ENCODE assay signal across 22 cellular contexts in genomic region chr17:57644311-57644710, GRCh38.
"Had no signal": no experiment of that assay in that cellular context is flagged by ENCODE, and none has a peak within 500 bp of the region (broad histone marks: within the 10 kb centered on the region; RNA-seq: fewer than 3 reads in every experiment).

No MANE protein-coding gene starts in this region.

- H3K4me1 Mint-ChIP-seq: stimulated activated memory B cell treated with anti-CD40 and anti-IgM and Interleukin-4, amounts not matched to agents 10 μg/mL and 1 μg/mL and 100 μg/mL, for 72 hours had no signal

- H3K27ac ChIP-seq: ascending aorta, breast epithelium, esophagus muscularis mucosa, gastroesophageal sphincter, heart right ventricle, pancreas, sigmoid colon, thyroid gland had no signal

- H3K4me1 ChIP-seq: ascending aorta, breast epithelium, esophagus muscularis mucosa, gastroesophageal sphincter, heart right ventricle, pancreas, sigmoid colon had no signal

- H3K4me3 Mint-ChIP-seq: activated CD4-positive, alpha-beta memory T cell treated with anti-CD3 and anti-CD28 coated beads, Interleukin-2, amount 10 ng/mL, durations not matched to agents 7 days and 5 days; activated CD4-positive, alpha-beta T cell treated with anti-CD3 and anti-CD28 coated beads for 36 hours; activated naive CD4-positive, alpha-beta T cell treated with anti-CD3 and anti-CD28 coated beads, Interleukin-2, amount 50 U/mL, for 24 hours; activated T-cell treated with anti-CD3 and anti-CD28 coated beads, Interleukin-2, amount 50 U/mL, for 72 hours; dendritic cell treated with granulocyte-macrophage colony-stimulating factor and Interleukin-4, amounts not matched to agents 40 ng/mL and 50 ng/mL, for 4 days; stimulated activated memory B cell treated with anti-CD40 and anti-IgM and Interleukin-4, amounts not matched to agents 10 μg/mL and 1 μg/mL and 100 μg/mL, for 72 hours; WTC11 had no signal

- H3K4me3 ChIP-seq: ascending aorta, breast epithelium, esophagus muscularis mucosa, gastroesophageal sphincter, heart right ventricle, pancreas, sigmoid colon, thyroid gland had no signal

- H3K9me3 ChIP-seq: ascending aorta, breast epithelium, esophagus muscularis mucosa, gastroesophageal sphincter, heart right ventricle, pancreas, sigmoid colon, thyroid gland had no signal

- H3K27me3 Mint-ChIP-seq: activated CD4-positive, alpha-beta memory T cell treated with anti-CD3 and anti-CD28 coated beads, Interleukin-2, amount 10 ng/mL, durations not matched to agents 7 days and 5 days; activated CD4-positive, alpha-beta T cell treated with anti-CD3 and anti-CD28 coated beads for 36 hours; activated naive CD4-positive, alpha-beta T cell treated with anti-CD3 and anti-CD28 coated beads, Interleukin-2, amount 50 U/mL, for 24 hours; dendritic cell treated with granulocyte-macrophage colony-stimulating factor and Interleukin-4, amounts not matched to agents 40 ng/mL and 50 ng/mL, for 4 days; stimulated activated memory B cell treated with anti-CD40 and anti-IgM and Interleukin-4, amounts not matched to agents 10 μg/mL and 1 μg/mL and 100 μg/mL, for 72 hours had no signal

- ATAC-seq: activated CD4-positive, alpha-beta T cell treated with anti-CD3 and anti-CD28 coated beads for 36 hours; activated T-cell treated with anti-CD3 and anti-CD28 coated beads, Interleukin-2, amount 50 U/mL, for 72 hours; gastroesophageal sphincter; heart right ventricle; left ventricle myocardium superior; pancreas; stimulated activated memory B cell treated with anti-CD40 and anti-IgM and Interleukin-4, amounts not matched to agents 10 μg/mL and 1 μg/mL and 100 μg/mL, for 72 hours; WTC11 had no signal

- H3K9me3 Mint-ChIP-seq: activated CD4-positive, alpha-beta memory T cell treated with anti-CD3 and anti-CD28 coated beads, Interleukin-2, amount 10 ng/mL, durations not matched to agents 7 days and 5 days; activated naive CD4-positive, alpha-beta T cell treated with anti-CD3 and anti-CD28 coated beads, Interleukin-2, amount 50 U/mL, for 24 hours; activated T-cell treated with anti-CD3 and anti-CD28 coated beads, Interleukin-2, amount 50 U/mL, for 72 hours; dendritic cell treated with granulocyte-macrophage colony-stimulating factor and Interleukin-4, amounts not matched to agents 40 ng/mL and 50 ng/mL, for 4 days; stimulated activated memory B cell treated with anti-CD40 and anti-IgM and Interleukin-4, amounts not matched to agents 10 μg/mL and 1 μg/mL and 100 μg/mL, for 72 hours; WTC11 had no signal

- H3K27ac Mint-ChIP-seq: activated CD4-positive, alpha-beta memory T cell treated with anti-CD3 and anti-CD28 coated beads, Interleukin-2, amount 10 ng/mL, durations not matched to agents 7 days and 5 days; activated CD4-positive, alpha-beta T cell treated with anti-CD3 and anti-CD28 coated beads for 36 hours; activated naive CD4-positive, alpha-beta T cell treated with anti-CD3 and anti-CD28 coated beads, Interleukin-2, amount 50 U/mL, for 24 hours; activated T-cell treated with anti-CD3 and anti-CD28 coated beads, Interleukin-2, amount 50 U/mL, for 72 hours; dendritic cell treated with granulocyte-macrophage colony-stimulating factor and Interleukin-4, amounts not matched to agents 40 ng/mL and 50 ng/mL, for 4 days; stimulated activated memory B cell treated with anti-CD40 and anti-IgM and Interleukin-4, amounts not matched to agents 10 μg/mL and 1 μg/mL and 100 μg/mL, for 72 hours; WTC11 had no signal

- FAIRE-seq: endothelial cell of umbilical vein, pancreas had no signal

- H3K36me3 Mint-ChIP-seq: WTC11 had no signal

- H3K36me3 ChIP-seq: ascending aorta, breast epithelium, pancreas, sigmoid colon, thyroid gland had no signal

- DNase-seq: activated CD4-positive, alpha-beta memory T cell treated with anti-CD3 and anti-CD28 coated beads, Interleukin-2, amount 10 ng/mL, durations not matched to agents 7 days and 5 days; activated CD4-positive, alpha-beta T cell treated with anti-CD3 and anti-CD28 coated beads for 36 hours; activated CD8-positive, alpha-beta memory T cell treated with anti-CD3 and anti-CD28 coated beads, Interleukin-2, amount 50 U/mL, for 4 hours; activated gamma-delta T cell; activated T-cell treated with anti-CD3 and anti-CD28 coated beads, Interleukin-2, amount 50 U/mL, for 72 hours; effector CD8-positive, alpha-beta T cell; heart right ventricle; kidney glomerular epithelial cell; left ventricle myocardium superior; pancreas; sigmoid colon; stimulated activated CD4-positive, alpha-beta T cell treated with anti-CD3 and anti-CD28 coated beads, Interleukin-4, amount 100 ng/mL, for 24 hours; thyroid gland had no signal

- H3K27me3 ChIP-seq: ascending aorta, breast epithelium, esophagus muscularis mucosa, gastroesophageal sphincter, heart right ventricle, pancreas, sigmoid colon, thyroid gland had no signal
